In genomic region chr18:23377669-23378469, GRCh38 we compare ENCODE assay signal across 1 cellular context.
TF ChIP-seq lines count a peak whose summit lies in the region.

No MANE protein-coding gene starts in this region.

TF ChIP-seq in WTC11, 78 proteins besides CTCF, POLR2A, EP300 and RAD21 (continued from another document):
- TF ChIP-seq, protein P1, sequence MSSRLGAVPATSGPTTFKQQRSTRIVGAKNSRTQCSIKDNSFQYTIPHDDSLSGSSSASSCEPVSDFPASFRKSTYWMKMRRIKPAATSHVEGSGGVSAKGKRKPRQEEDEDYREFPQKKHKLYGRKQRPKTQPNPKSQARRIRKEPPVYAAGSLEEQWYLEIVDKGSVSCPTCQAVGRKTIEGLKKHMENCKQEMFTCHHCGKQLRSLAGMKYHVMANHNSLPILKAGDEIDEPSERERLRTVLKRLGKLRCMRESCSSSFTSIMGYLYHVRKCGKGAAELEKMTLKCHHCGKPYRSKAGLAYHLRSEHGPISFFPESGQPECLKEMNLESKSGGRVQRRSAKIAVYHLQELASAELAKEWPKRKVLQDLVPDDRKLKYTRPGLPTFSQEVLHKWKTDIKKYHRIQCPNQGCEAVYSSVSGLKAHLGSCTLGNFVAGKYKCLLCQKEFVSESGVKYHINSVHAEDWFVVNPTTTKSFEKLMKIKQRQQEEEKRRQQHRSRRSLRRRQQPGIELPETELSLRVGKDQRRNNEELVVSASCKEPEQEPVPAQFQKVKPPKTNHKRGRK (CRISPR knock-in tag; IDR thresholded peaks at IDR 0.05; ENCODE audit: borderline replicate concordance), result no peak
- TF ChIP-seq ZNF317 (CRISPR knock-in tag; IDR thresholded peaks at IDR 0.05; ENCODE audit: borderline replicate concordance, low read depth) (no peak), SP1 (CRISPR knock-in tag; conservative IDR thresholded peaks at IDR 0.05) (no peak), NFATC4 (CRISPR knock-in tag; IDR thresholded peaks at IDR 0.05) (no peak), GABPB1 (CRISPR knock-in tag; IDR thresholded peaks at IDR 0.05) (no peak)
